Comparison of ENCODE assay signal across 1 cellular context in the genomic region with DNA sequence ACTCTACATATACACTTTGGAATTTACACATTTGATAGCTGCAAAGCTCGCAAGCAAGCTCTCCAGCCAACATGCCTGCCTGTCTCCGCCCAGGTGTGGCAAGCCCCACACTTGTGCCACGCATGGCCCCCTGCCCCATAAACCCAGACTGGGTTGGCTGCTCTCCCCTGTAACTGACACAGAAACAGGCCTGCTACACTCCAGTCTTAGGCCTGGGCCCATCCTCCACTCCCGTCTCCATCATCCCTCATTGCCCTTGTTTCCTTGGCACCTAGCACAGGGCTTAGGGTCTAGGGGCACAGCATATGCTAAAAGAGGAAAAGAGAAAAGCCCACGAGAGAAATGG.
TF ChIP-seq lines count a peak whose summit lies in the region.

No MANE protein-coding gene starts in this region.

TF ChIP-seq in H1, 55 proteins besides CTCF, POLR2A, EP300 and RAD21:
- TF ChIP-seq SUZ12 (IDR thresholded peaks at IDR 0.05; ENCODE audit: low read length) (no peak), TAF1 (IDR thresholded peaks at IDR 0.05; ENCODE audit: low read depth, low read length) (no peak), BRCA1 (IDR thresholded peaks at IDR 0.05; ENCODE audit: low read depth, low read length) (no peak), BACH1 (IDR thresholded peaks at IDR 0.05; ENCODE audit: low read length) (no peak), RXRA (IDR thresholded peaks at IDR 0.05; ENCODE audit: insufficient read depth, low read depth, low read length) (no peak), CREB1 (IDR thresholded peaks at IDR 0.05) (no peak), CTBP2 (IDR thresholded peaks at IDR 0.05; ENCODE audit: borderline replicate concordance, insufficient read depth, insufficient read length, low read length) (no peak), BCL11A (IDR thresholded peaks at IDR 0.05; ENCODE audit: low read depth in 2 of 2, low read length in 2 of 2) (no peak), JUND (IDR thresholded peaks at IDR 0.05; ENCODE audit: low read length) (no peak), SIX5 (IDR thresholded peaks at IDR 0.05; ENCODE audit: low read depth, low read length) (no peak), KDM1A (IDR thresholded peaks at IDR 0.05; ENCODE audit: borderline replicate concordance, low read length) (no peak)
- TF ChIP-seq, protein P1, sequence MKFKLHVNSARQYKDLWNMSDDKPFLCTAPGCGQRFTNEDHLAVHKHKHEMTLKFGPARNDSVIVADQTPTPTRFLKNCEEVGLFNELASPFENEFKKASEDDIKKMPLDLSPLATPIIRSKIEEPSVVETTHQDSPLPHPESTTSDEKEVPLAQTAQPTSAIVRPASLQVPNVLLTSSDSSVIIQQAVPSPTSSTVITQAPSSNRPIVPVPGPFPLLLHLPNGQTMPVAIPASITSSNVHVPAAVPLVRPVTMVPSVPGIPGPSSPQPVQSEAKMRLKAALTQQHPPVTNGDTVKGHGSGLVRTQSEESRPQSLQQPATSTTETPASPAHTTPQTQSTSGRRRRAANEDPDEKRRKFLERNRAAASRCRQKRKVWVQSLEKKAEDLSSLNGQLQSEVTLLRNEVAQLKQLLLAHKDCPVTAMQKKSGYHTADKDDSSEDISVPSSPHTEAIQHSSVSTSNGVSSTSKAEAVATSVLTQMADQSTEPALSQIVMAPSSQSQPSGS (IDR thresholded peaks at IDR 0.05; ENCODE audit: low read length): no peak
